ENCODE assay signal across 8 cellular contexts in the genomic region with DNA sequence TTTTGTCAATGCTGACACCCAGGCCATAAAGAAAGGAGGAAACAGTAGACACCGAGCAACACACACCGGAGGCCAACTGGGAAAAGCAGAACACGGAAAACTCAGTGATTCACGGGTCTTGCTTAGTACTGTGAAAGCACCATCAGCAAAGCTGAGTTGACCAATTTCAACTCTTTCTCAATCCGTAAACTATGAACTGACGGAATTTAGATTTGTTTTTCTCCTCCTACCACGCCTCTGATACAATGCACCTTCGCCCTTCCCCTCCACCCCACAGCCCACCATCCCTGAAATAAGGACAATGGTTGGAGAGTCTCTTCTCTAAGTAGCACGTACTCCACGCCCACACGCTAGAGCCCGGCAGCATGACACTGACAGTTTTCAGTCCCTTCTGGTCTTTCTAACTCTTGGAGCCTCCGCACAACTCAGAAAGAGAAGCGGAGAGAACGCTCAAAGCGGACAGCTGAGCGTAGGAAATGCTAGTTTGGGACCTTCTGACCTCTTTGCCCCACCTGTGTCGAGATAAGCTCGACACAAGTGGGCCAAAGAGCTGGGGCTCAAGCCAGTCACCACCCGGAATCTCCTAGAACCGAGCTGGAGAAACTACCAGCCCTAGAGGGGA. TPM values are rescaled to one million over a fixed set of nuclear protein-coding genes. Genes with fewer than 3 reads are reported as not detected.
DNase-seq lines count a peak whose midpoint lies in the region; ATAC-seq, FAIRE-seq and TF ChIP-seq lines count a peak whose summit lies in the region.

No MANE protein-coding gene starts in this region.

- peaks cover 58% of the 10 kb centered on the region for H3K79me2 ChIP-seq in hepatocyte

- intact Hi-C loops in sigmoid colon (cut with DNase I): no loop called here

- H3K9ac ChIP-seq in ES-I3 (ENCODE audit: low read depth, low read length): peak overlapping the region; percentile 75

- no peaks in the 10 kb centered on the region for H3K4me1 ChIP-seq in ES-I3 (ENCODE audit: insufficient read depth, low read length)
- peaks cover 8% of the 10 kb centered on the region for H3K4me1 ChIP-seq in hepatocyte (ENCODE audit: insufficient read depth)
- peaks cover 0 to 40% (median 20%) of the 10 kb centered on the region in 4 donors for H3K4me1 ChIP-seq in sigmoid colon

- peak overlapping the region; percentile 92 for H3K4me3 ChIP-seq in Jurkat, Clone E6-1 (ENCODE audit: low read length)
- H3K4me3 ChIP-seq in hepatocyte (peak overlapping the region; percentile 80), sigmoid colon (peak overlapping the region; percentile 72 to 88 (median 77))

- FAIRE-seq in D721Med (lab: Jason Lieb, UNC): no peak

- H3K4me2 ChIP-seq in hepatocyte: peak overlapping the region; percentile 84

- H2AFZ ChIP-seq in hepatocyte: peak overlapping the region; percentile 79

- no peak for TF ChIP-seq EP300 in sigmoid colon (IDR thresholded peaks at IDR 0.05)

- H3K27me3 ChIP-seq in hepatocyte (no peaks in the 10 kb centered on the region), sigmoid colon (no peaks in the 10 kb centered on the region)

- peak overlapping the region; percentile 80 for H3K27ac ChIP-seq in angular gyrus (ENCODE audit: low read depth, low read length)
- H3K27ac ChIP-seq in hepatocyte: peak overlapping the region; percentile 95
- H3K27ac ChIP-seq in sigmoid colon: peak overlapping the region; percentile 84 to 91 (median 87)

- DNase-seq in Jurkat, Clone E6-1 (ENCODE audit: low read depth, low spot score): peak; percentile 27
- peak; percentile 77 for DNase-seq in SK-N-DZ (ENCODE audit: low spot score)
- DNase-seq in hepatocyte (ENCODE audit: low spot score): peak; percentile 59
- DNase-seq in sigmoid colon: peak; percentile 73
- no peak for DNase-seq in D721Med (ENCODE audit: insufficient read length, low spot score)

- ATAC-seq in GM21825 (IDR thresholded peaks at IDR 0.05; ENCODE audit: unreplicated experiment): peak; percentile 41

- no peaks in the 10 kb centered on the region for H4K20me1 ChIP-seq in hepatocyte (ENCODE audit: insufficient read depth, poor library complexity, severe bottlenecking)

- under 1% methylated on average over 21 of the region's 21 CpGs for WGBS in hepatocyte (ENCODE audit: low lambda C conversion rate, missing lambda C conversion rate)
- WGBS in sigmoid colon, 2 donors: 0 to 1% methylated on average over 21 of the region's 21 CpGs

- TF ChIP-seq POLR2A in sigmoid colon (IDR thresholded peaks at IDR 0.05): no peak

- H3K9me2 ChIP-seq in hepatocyte (replicated peaks; ENCODE audit: insufficient read depth): no peaks in the 10 kb centered on the region

- H3K36me3 ChIP-seq in ES-I3 (ENCODE audit: insufficient read depth, low read length) (no peaks in the 10 kb centered on the region), hepatocyte (replicated peaks; ENCODE audit: insufficient read depth, low read depth) (no peaks in the 10 kb centered on the region), sigmoid colon (no peaks in the 10 kb centered on the region)

- TF ChIP-seq CTCF in hepatocyte (IDR thresholded peaks at IDR 0.05; ENCODE audit: poor library complexity) (no peak), sigmoid colon (IDR thresholded peaks at IDR 0.05) (no peak), D721Med (IDR thresholded peaks at IDR 0.05; ENCODE audit: insufficient read depth, missing control alignments) (no peak)

- no peaks in the 10 kb centered on the region for H3K9me3 ChIP-seq in ES-I3 (ENCODE audit: control insufficient read depth, insufficient read depth, low read length)
- no peaks in the 10 kb centered on the region for H3K9me3 ChIP-seq in hepatocyte (ENCODE audit: low read depth)
- H3K9me3 ChIP-seq in sigmoid colon: no peaks in the 10 kb centered on the region

RNA-seq across cellular contexts. Expression of a gene that starts 0.7 kb away (rescaled TPM):
- 19.2 TPM for polyA plus RNA-seq in Jurkat, Clone E6-1 (2012; ENCODE audit: insufficient read depth, insufficient read length)
- 27.6 and 33.9 TPM in 2 replicates for polyA plus RNA-seq in SK-N-DZ (2014; cell fraction: cytosol; rRNA removed)
- 18.7 and 20.3 TPM in 2 replicates for polyA plus RNA-seq in SK-N-DZ (2014; cell fraction: nucleus; rRNA removed)
- 48.5 and 49.2 TPM in 2 replicates for total RNA-seq in hepatocyte
- 11.7 and 15.4 TPM in 2 replicates for polyA plus RNA-seq in hepatocyte
- total RNA-seq in sigmoid colon: 10 to 100 TPM; 15.9 to 48.2 (median 37.1) TPM
- 1 to 10 TPM; 1.8 to 6.8 (median 4.2) TPM for polyA plus RNA-seq in sigmoid colon
